Comparison of ENCODE assay signal across 9 cellular contexts in the genomic region with DNA sequence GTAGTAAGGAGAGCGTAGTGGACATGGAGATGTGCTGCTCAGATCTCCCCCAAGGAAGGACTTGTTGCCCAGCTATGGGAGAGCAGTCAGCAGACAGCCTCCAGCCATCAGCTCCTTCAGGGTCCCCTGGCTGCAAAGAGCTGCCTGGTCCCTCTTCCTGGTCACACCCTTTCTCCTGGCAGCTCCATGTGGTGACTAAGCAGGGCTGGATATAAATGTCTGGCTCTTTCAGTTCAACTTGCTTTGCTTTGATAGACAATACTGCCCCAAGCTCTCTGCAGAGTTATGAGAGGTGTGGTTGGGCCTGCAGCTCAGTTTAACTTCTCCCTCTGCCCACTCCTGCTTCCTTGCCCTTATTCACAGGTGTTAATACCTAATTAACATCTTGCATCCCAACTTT.
DNase-seq lines count a peak whose midpoint lies in the region; ATAC-seq, FAIRE-seq and TF ChIP-seq lines count a peak whose summit lies in the region.
"Had no signal": no experiment of that assay in that cellular context is flagged by ENCODE, and none has a peak within 500 bp of the region (broad histone marks: within the 10 kb centered on the region; RNA-seq: fewer than 3 reads in every experiment).

No MANE protein-coding gene starts in this region.

- ATAC-seq in RWPE2 (ENCODE audit: low read depth) (peak; percentile 82), pancreas (peak in 3 of 4 donors; percentile 69 to 74 (median 72)), HG02884 (IDR thresholded peaks at IDR 0.05; ENCODE audit: unreplicated experiment) (no peak), GM18498 (IDR thresholded peaks at IDR 0.05; ENCODE audit: unreplicated experiment) (no peak)

- peak overlapping the region; percentile 40 for H2AFZ ChIP-seq in fibroblast of lung (ENCODE audit: low read length)

- H3K4me3 ChIP-seq in RWPE2 (ENCODE audit: severe bottlenecking) (no peak overlapping the region), fibroblast of lung (replicated peaks in 1 of 4; ENCODE audit: control extremely low read depth in 1 of 4, insufficient read depth in 1 of 4, low read depth in 3 of 4, low read length in 4 of 4) (no peak overlapping the region), pancreas (no peak overlapping the region)

- H3K9me3 ChIP-seq in RWPE2 (ENCODE audit: severe bottlenecking) (no peaks in the 10 kb centered on the region), fibroblast of lung (ENCODE audit: control insufficient read depth, insufficient read depth, low read depth, low read length) (no peaks in the 10 kb centered on the region), pancreas (no peaks in the 10 kb centered on the region)

- H3K27ac ChIP-seq in RWPE2 (ENCODE audit: poor library complexity, severe bottlenecking) (peak overlapping the region; percentile 95), fibroblast of lung (ENCODE audit: insufficient read depth, low read length) (peak overlapping the region; percentile 46), pancreas (no peak overlapping the region)
- H3K27ac ChIP-seq: VCaP had no signal

- no peak overlapping the region for H3K4me2 ChIP-seq in fibroblast of lung (ENCODE audit: extremely low read depth, insufficient read depth, low read length)

- peaks cover 50% of the 10 kb centered on the region for H3K4me1 ChIP-seq in RWPE2 (ENCODE audit: insufficient read depth, poor library complexity, severe bottlenecking)
- H3K4me1 ChIP-seq in fibroblast of lung (ENCODE audit: control insufficient read depth, extremely low read depth, insufficient read depth, low read length): peaks cover 15% of the 10 kb centered on the region
- peaks cover 0 to 8% (median 4%) of the 10 kb centered on the region in 3 donors for H3K4me1 ChIP-seq in pancreas

- no peaks in the 10 kb centered on the region for H4K20me1 ChIP-seq in fibroblast of lung (ENCODE audit: control insufficient read depth, extremely low read depth, insufficient read depth, low read length)

- H3K79me2 ChIP-seq in fibroblast of lung (ENCODE audit: control insufficient read depth, insufficient read depth, low read length): no peaks in the 10 kb centered on the region

- in situ Hi-C loops in Caki2 (cut with HindIII; ENCODE audit: low pct_unique_long_range_greater_than_20kb, low sequenced_read_pairs): no loop called here

- intact Hi-C loops in pancreas (cut with DNase I): loop anchor here in 2 of 3 donors (5.0 to 10.0 kb wide), 2 partner anchors 265 to 267 kb away; no protein-coding TSS in a partner anchor

- no peaks in the 10 kb centered on the region for H3K27me3 ChIP-seq in RWPE2 (ENCODE audit: insufficient read depth, poor library complexity, severe bottlenecking)
- no peaks in the 10 kb centered on the region for H3K27me3 ChIP-seq in fibroblast of lung (ENCODE audit: control insufficient read depth, insufficient read depth, low read length)
- H3K27me3 ChIP-seq in pancreas: no peaks in the 10 kb centered on the region

- DNase-seq in Caki2 (ENCODE audit: low read depth): peak; percentile 79
- peak; percentile 70 for DNase-seq in RWPE2 (ENCODE audit: low spot score)
- DNase-seq in fibroblast of lung (ENCODE audit: low read depth in 2 of 2): peak; percentile 83 to 88
- no peak for DNase-seq in pancreas
- DNase-seq in stimulated activated CD4-positive, alpha-beta T cell treated with anti-CD3 and anti-CD28 coated beads, Interleukin-2, amount 100 ng/mL, for 24 hours: no peak
- no peak for DNase-seq in mesenteric fat pad (ENCODE audit: low spot score)

- peak; percentile 37 for TF ChIP-seq CTCF in RWPE2 (IDR thresholded peaks at IDR 0.05; ENCODE audit: poor library complexity, severe bottlenecking)
- TF ChIP-seq CTCF in fibroblast of lung (conservative IDR thresholded peaks at IDR 0.05 in 1 of 2, IDR thresholded peaks at IDR 0.05 in 1 of 2; ENCODE audit: low read depth in 1 of 2, low read length in 2 of 2): peak in 1 of 2 donors; percentile 28
- TF ChIP-seq CTCF in pancreas (IDR thresholded peaks at IDR 0.05): no peak

- no peaks in the 10 kb centered on the region for H3K36me3 ChIP-seq in RWPE2 (ENCODE audit: low read depth)
- H3K36me3 ChIP-seq in fibroblast of lung (ENCODE audit: control insufficient read depth, insufficient read depth, low read length): no peaks in the 10 kb centered on the region
- H3K36me3 ChIP-seq in pancreas: no peaks in the 10 kb centered on the region

- no peak overlapping the region for H3K9ac ChIP-seq in fibroblast of lung (ENCODE audit: insufficient read depth, low read length)

- no peak for FAIRE-seq in pancreas (lab: Jason Lieb, UNC)

- 93 to 100% methylated on average over 1 of the region's 1 CpG for WGBS in pancreas, 2 donors

Comparison
In these comparisons a context has a peak if more than half of its experiments do, and no peak if none do; other contexts are left out.
1. DNase-seq: peak in Caki2 (single experiment), RWPE2 (single experiment) and fibroblast of lung (2 of 2); none in pancreas (0 of 6), stimulated activated CD4-positive, alpha-beta T cell treated with anti-CD3 and anti-CD28 coated beads, Interleukin-2, amount 100 ng/mL, for 24 hours (0 of 2) and mesenteric fat pad (single experiment).
2. ATAC-seq: peak in RWPE2 (single experiment) and pancreas (3 of 4); none in HG02884 (single experiment) and GM18498 (single experiment).
3. H3K27ac ChIP-seq: peak in RWPE2 (single experiment) and fibroblast of lung (single experiment); none in pancreas (0 of 4).